ENCODE assay signal across 16 cellular contexts in the genomic region with DNA sequence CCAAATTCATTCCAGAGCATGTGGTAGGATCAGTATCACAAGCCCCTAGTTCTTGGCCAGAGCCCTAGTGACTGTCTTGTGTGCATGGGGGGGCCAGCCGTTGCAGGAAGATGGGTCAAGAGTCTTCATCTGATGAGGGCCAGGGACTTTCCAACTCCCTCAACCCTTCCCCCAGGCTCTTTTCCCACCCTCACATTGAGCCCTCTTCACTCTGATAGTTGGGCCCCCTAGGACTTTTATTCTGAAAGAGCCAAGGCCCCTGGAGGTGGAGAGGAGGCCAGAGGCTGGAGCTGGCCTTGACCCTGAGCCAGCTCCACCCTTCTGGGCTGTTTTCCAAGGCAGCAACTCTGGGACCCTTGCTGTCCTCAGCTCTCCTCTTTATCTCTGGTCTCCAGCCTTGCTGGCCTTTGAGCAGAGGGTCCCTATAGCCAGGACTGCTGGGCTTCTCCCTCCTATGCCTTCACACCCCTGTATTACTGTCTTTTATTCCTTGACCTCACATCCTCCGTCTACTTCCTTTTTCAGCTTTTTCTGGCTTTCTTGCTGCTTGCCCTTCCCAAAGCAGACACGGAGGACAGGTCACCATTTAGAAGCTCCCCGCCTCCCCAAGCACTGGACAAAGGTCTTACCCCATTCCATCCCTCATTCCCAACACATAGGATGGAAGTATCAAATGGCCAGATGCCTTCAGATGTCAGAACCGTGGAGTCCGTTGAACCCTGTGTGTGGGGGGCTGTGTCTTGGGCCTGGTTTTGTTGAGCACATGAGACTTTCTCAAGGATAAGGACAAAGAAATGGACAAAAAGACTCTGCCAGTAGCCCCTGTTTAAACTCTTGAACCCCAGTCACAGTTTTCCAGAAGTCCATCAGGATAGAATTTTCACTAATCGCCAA. TPM values are rescaled to one million over a fixed set of nuclear protein-coding genes. Genes with fewer than 3 reads are reported as not detected.
DNase-seq lines count a peak whose midpoint lies in the region; ATAC-seq and TF ChIP-seq lines count a peak whose summit lies in the region.
"Had no signal": no experiment of that assay in that cellular context is flagged by ENCODE, and none has a peak within 500 bp of the region (broad histone marks: within the 10 kb centered on the region; RNA-seq: fewer than 3 reads in every experiment).

No MANE protein-coding gene starts in this region.

- H3K4me1 Mint-ChIP-seq in progenitor cell of endocrine pancreas (ENCODE audit: low read depth) (peaks cover 31% of the 10 kb centered on the region), glutamatergic neuron (ENCODE audit: low read depth, unreplicated experiment) (no peaks in the 10 kb centered on the region)

- ATAC-seq in left lobe of liver = peak; percentile 35
- no peak for ATAC-seq in HG02885 (IDR thresholded peaks at IDR 0.05; ENCODE audit: poor library complexity, unreplicated experiment)
- ATAC-seq in GM21390 (IDR thresholded peaks at IDR 0.05; ENCODE audit: unreplicated experiment) = no peak
- ATAC-seq in GM21447 (IDR thresholded peaks at IDR 0.05; ENCODE audit: unreplicated experiment) = no peak
- ATAC-seq: effector memory CD8-positive, alpha-beta T cell had no signal

- H3K27me3 Mint-ChIP-seq in progenitor cell of endocrine pancreas = no peaks in the 10 kb centered on the region
- H3K27me3 Mint-ChIP-seq in glutamatergic neuron (ENCODE audit: unreplicated experiment) = peaks cover 11% of the 10 kb centered on the region
- H3K27me3 Mint-ChIP-seq: CD4-positive, alpha-beta T cell; effector memory CD8-positive, alpha-beta T cell had no signal

- no peaks in the 10 kb centered on the region for H3K9me3 Mint-ChIP-seq in progenitor cell of endocrine pancreas (ENCODE audit: low read depth)
- peaks cover 6% of the 10 kb centered on the region for H3K9me3 Mint-ChIP-seq in glutamatergic neuron (ENCODE audit: unreplicated experiment)
- H3K9me3 Mint-ChIP-seq: CD4-positive, alpha-beta T cell; effector memory CD8-positive, alpha-beta T cell had no signal

- H3K36me3 Mint-ChIP-seq in progenitor cell of endocrine pancreas (ENCODE audit: insufficient read depth) = peaks cover 5% of the 10 kb centered on the region
- no peaks in the 10 kb centered on the region for H3K36me3 Mint-ChIP-seq in glutamatergic neuron (ENCODE audit: unreplicated experiment)

- TF ChIP-seq CTCF in choroid plexus epithelial cell (conservative IDR thresholded peaks at IDR 0.05; ENCODE audit: low read depth, low read length) = no peak
- no peak for TF ChIP-seq CTCF in progenitor cell of endocrine pancreas (IDR thresholded peaks at IDR 0.05; ENCODE audit: unreplicated experiment)
- no peak for TF ChIP-seq CTCF in glutamatergic neuron (IDR thresholded peaks at IDR 0.05; ENCODE audit: partially characterized antibody, unreplicated experiment)

- no peak overlapping the region for H3K4me3 Mint-ChIP-seq in progenitor cell of endocrine pancreas (ENCODE audit: low read depth)
- H3K4me3 Mint-ChIP-seq in glutamatergic neuron (ENCODE audit: unreplicated experiment) = no peak overlapping the region
- H3K4me3 Mint-ChIP-seq: CD4-positive, alpha-beta T cell; effector memory CD8-positive, alpha-beta T cell had no signal

- H3K4me3 ChIP-seq in choroid plexus epithelial cell (ENCODE audit: low read depth, low read length) = no peak overlapping the region

- H3K27ac Mint-ChIP-seq in progenitor cell of endocrine pancreas = peak overlapping the region; percentile 85
- no peak overlapping the region for H3K27ac Mint-ChIP-seq in glutamatergic neuron (ENCODE audit: unreplicated experiment)
- H3K27ac Mint-ChIP-seq: CD4-positive, alpha-beta T cell; effector memory CD8-positive, alpha-beta T cell had no signal

- DNase-seq in HuH-7 (ENCODE audit: low spot score) (peak; percentile 46), choroid plexus epithelial cell (ENCODE audit: low read depth) (peak; percentile 6), left lobe of liver (ENCODE audit: low spot score) (peak; percentile 75), progenitor cell of endocrine pancreas (ENCODE audit: low spot score, unreplicated experiment) (no peak), glutamatergic neuron (no peak)
- DNase-seq: activated CD4-positive, alpha-beta T cell treated with anti-CD3 and anti-CD28 coated beads, Interleukin-2, amount 50 U/mL, for 1 hour; activated naive CD4-positive, alpha-beta T cell treated with Interleukin-2 at 50 U/mL for 16 hours; CD4-positive, alpha-beta T cell; DMS79 treated with DMSO at 0.1 percent for 48 hours; effector memory CD8-positive, alpha-beta T cell; NCI-H1105; NCI-H2081 treated with DMSO at 0.1 percent for 48 hours; NCI-H524 had no signal

RNA-seq across cellular contexts. Expression of a gene that starts 5.6 kb away (rescaled TPM):
- total RNA-seq in left lobe of liver = 154 TPM
- total RNA-seq in progenitor cell of endocrine pancreas = 5.8 and 7.6 TPM in 2 replicates
- 1.2 TPM for total RNA-seq in glutamatergic neuron (ENCODE audit: unreplicated experiment)
- total RNA-seq: CD4-positive, alpha-beta T cell had no signal

RNA-seq across cellular contexts. Expression of a gene that starts 7.0 kb away (rescaled TPM):
- total RNA-seq in left lobe of liver = 48.4 TPM
- 202 and 204 TPM in 2 replicates for total RNA-seq in progenitor cell of endocrine pancreas
- 113 TPM for total RNA-seq in glutamatergic neuron (ENCODE audit: unreplicated experiment)

RNA-seq across cellular contexts. Expression of a gene that starts 14.1 kb away (rescaled TPM):
- total RNA-seq in left lobe of liver (243 TPM), progenitor cell of endocrine pancreas (95.9 and 105 TPM in 2 replicates), glutamatergic neuron (ENCODE audit: unreplicated experiment) (12.8 TPM)

RNA-seq across cellular contexts. Expression of a gene that starts 30.9 kb away (rescaled TPM):
- 1,748 TPM for total RNA-seq in left lobe of liver
- total RNA-seq in progenitor cell of endocrine pancreas = 10.2 and 10.3 TPM in 2 replicates
- total RNA-seq in glutamatergic neuron (ENCODE audit: unreplicated experiment) = 1.0 TPM

Comparison
In these comparisons a context has a peak if more than half of its experiments do, and no peak if none do; other contexts are left out.
1. DNase-seq: peak in HuH-7 (single experiment), choroid plexus epithelial cell (single experiment) and left lobe of liver (single experiment); none in progenitor cell of endocrine pancreas (single experiment) and glutamatergic neuron (single experiment).
2. RNA of a gene that starts 5.6 kb away (total RNA-seq): 154 TPM in left lobe of liver (single experiment); 5.8 to 7.6 TPM in progenitor cell of endocrine pancreas and 1.2 TPM in glutamatergic neuron (single experiment); every median in the first group is over 10 times any median in the second.